Comparison of ENCODE assay signal across 1 cellular context in the genomic region with DNA sequence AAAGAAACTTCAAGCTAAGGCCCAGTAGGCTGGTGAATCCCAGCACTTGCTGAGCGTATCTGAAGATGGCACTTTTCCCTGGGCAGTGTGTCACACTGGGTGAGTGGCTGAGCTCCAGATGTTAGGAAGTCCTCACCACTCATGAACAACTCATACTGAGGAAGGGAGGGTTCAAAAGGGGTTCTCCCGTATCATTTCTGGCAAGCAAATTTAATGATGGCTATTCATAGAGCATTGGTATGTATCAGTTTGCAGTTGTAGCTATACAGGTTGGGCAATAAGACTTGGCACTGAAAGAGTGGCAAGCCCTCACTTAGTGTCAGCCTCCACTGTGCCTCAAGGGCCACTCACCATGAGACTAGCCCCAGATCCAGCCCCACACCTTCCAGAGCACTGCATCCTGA.
A peak's percentile ranks its signal among the peaks of the same experiment; 100 is the strongest.
TF ChIP-seq lines count a peak whose summit lies in the region.

No MANE protein-coding gene starts in this region.

TF ChIP-seq in IMR-90, 13 proteins besides CTCF, POLR2A, EP300 and RAD21:
- TF ChIP-seq CEBPB (IDR thresholded peaks at IDR 0.05; ENCODE audit: low read depth, low read length): peak; percentile 46; the same call in 1 of the 2 replicates
- TF ChIP-seq MAZ (IDR thresholded peaks at IDR 0.05; ENCODE audit: borderline replicate concordance, low read depth, low read length): no peak
